Comparison of ENCODE assay signal across 2 cellular contexts in the genomic region with DNA sequence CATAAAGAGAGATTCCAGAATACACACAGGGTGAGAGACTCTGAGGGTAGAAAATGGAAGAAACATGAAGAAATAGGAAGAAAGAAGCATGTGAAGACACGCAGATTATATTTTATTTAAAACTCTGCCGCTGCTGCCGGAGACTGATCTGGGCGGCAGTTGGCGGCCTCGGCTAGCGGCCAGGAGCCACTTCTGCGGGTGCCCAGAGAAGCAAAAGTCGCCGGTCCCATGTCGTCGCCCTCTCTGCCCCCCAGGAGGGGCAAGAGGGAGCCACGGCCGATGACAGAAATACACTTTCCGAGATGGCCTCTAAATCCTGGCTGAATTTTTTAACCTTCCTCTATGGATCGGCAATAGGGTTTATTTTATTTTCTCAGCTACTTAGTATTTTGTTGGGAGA.
TF ChIP-seq lines count a peak whose summit lies in the region.

No MANE protein-coding gene starts in this region.

TF ChIP-seq in IMR-90, 13 proteins besides CTCF, POLR2A, EP300 and RAD21:
- no peak for TF ChIP-seq CEBPB (IDR thresholded peaks at IDR 0.05; ENCODE audit: low read depth, low read length)
- no peak for TF ChIP-seq ELK1 (IDR thresholded peaks at IDR 0.05; ENCODE audit: borderline replicate concordance, low read depth, low read length)
- TF ChIP-seq RFX5 (IDR thresholded peaks at IDR 0.05; ENCODE audit: low read depth, low read length), result no peak
- TF ChIP-seq NFE2L2 (IDR thresholded peaks at IDR 0.05; ENCODE audit: low read depth, low read length), result no peak
- TF ChIP-seq, protein P1, sequence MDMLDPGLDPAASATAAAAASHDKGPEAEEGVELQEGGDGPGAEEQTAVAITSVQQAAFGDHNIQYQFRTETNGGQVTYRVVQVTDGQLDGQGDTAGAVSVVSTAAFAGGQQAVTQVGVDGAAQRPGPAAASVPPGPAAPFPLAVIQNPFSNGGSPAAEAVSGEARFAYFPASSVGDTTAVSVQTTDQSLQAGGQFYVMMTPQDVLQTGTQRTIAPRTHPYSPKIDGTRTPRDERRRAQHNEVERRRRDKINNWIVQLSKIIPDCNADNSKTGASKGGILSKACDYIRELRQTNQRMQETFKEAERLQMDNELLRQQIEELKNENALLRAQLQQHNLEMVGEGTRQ (IDR thresholded peaks at IDR 0.05; ENCODE audit: low read depth, low read length), result no peak
- TF ChIP-seq MAFK (IDR thresholded peaks at IDR 0.05; ENCODE audit: low read depth, low read length), result no peak
- no peak for TF ChIP-seq BHLHE40 (IDR thresholded peaks at IDR 0.05; ENCODE audit: low read depth, low read length)
- no peak for TF ChIP-seq SMC3 (IDR thresholded peaks at IDR 0.05; ENCODE audit: low read depth, low read length)
- TF ChIP-seq MXI1 (IDR thresholded peaks at IDR 0.05; ENCODE audit: borderline replicate concordance, low read depth, low read length), result no peak
- TF ChIP-seq FOS (IDR thresholded peaks at IDR 0.05; ENCODE audit: low read depth, low read length), result no peak
- no peak for TF ChIP-seq RCOR1 (IDR thresholded peaks at IDR 0.05; ENCODE audit: insufficient replicate concordance, low read length)
- TF ChIP-seq MAZ (IDR thresholded peaks at IDR 0.05; ENCODE audit: borderline replicate concordance, low read depth, low read length), result no peak

TF ChIP-seq in K562, 482 proteins besides CTCF, POLR2A, EP300 and RAD21:
- TF ChIP-seq E4F1 (CRISPR knock-in tag; IDR thresholded peaks at IDR 0.05; ENCODE audit: borderline replicate concordance) (no peak), GATA2 (CRISPR knock-in tag; IDR thresholded peaks at IDR 0.05) (no peak), SREBF1 (IDR thresholded peaks at IDR 0.05; ENCODE audit: borderline replicate concordance, low read depth, low read length) (no peak), ZNF174 (CRISPR knock-in tag; IDR thresholded peaks at IDR 0.05) (no peak), NR1H2 (CRISPR knock-in tag; IDR thresholded peaks at IDR 0.05) (no peak), MTA2 (IDR thresholded peaks at IDR 0.05; ENCODE audit: low read depth) (no peak), NR2F6 (CRISPR knock-in tag; IDR thresholded peaks at IDR 0.05) (no peak), TBP (optimal IDR thresholded peaks at IDR 0.05; ENCODE audit: low read depth, low read length) (no peak), ARID3B (CRISPR knock-in tag; IDR thresholded peaks at IDR 0.05; ENCODE audit: borderline replicate concordance) (no peak), HEY1 (CRISPR knock-in tag; IDR thresholded peaks at IDR 0.05; ENCODE audit: borderline replicate concordance) (no peak), RBM25 (IDR thresholded peaks at IDR 0.05; ENCODE audit: low read depth, low read length, severe bottlenecking) (no peak), GTF2E2 (tag; IDR thresholded peaks at IDR 0.05) (no peak)
